23 cellular contexts compared by ENCODE assay signal in the genomic region with DNA sequence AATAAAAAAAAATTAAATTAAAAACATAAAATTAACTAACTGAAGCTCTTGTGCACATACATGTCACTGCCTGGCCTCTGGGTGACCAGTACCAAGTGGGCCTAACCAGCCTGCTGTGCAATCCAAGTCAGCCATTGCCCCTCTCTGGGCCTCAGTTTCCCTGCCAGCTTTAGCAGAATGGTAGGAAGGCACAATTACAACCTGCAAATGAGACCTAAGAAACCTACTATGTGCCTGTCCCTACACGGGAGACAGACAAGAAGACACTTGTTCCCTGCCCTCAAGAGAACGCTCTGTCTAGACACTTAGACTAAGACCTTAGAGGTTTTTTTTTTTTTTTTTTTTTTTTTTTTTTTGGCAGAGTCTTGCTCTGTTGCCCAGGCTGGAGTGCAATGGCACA. TPM values are rescaled to one million over a fixed set of nuclear protein-coding genes. Genes with fewer than 3 reads are reported as not detected.
DNase-seq lines count a peak whose midpoint lies in the region; TF ChIP-seq lines count a peak whose summit lies in the region.
"Had no signal": no experiment of that assay in that cellular context is flagged by ENCODE, and none has a peak within 500 bp of the region (broad histone marks: within the 10 kb centered on the region; RNA-seq: fewer than 3 reads in every experiment).

No MANE protein-coding gene starts in this region.

- no peaks in the 10 kb centered on the region for H3K27me3 Mint-ChIP-seq in activated CD4-positive, alpha-beta T cell treated with anti-CD3 and anti-CD28 coated beads, Interleukin-2, amount 10 ng/mL, durations not matched to agents 7 days and 5 days
- H3K27me3 Mint-ChIP-seq in CD8-positive, alpha-beta memory T cell, result no peaks in the 10 kb centered on the region
- H3K27me3 Mint-ChIP-seq in endodermal cell (ENCODE audit: insufficient read depth), result no peaks in the 10 kb centered on the region
- H3K27me3 Mint-ChIP-seq: stimulated activated naive B cell treated with anti-CD40 and anti-IgM and Interleukin-4, amounts not matched to agents 10 μg/mL and 1 μg/mL and 100 μg/mL, for 72 hours had no signal

- 88 to 100% methylated on average over 1 to 2 of the region's 2 CpGs for WGBS in endodermal cell (ENCODE audit: insufficient coverage in 1 of 2, insufficient read length in 1 of 2), 2 experiments

- H3K27ac Mint-ChIP-seq in activated CD4-positive, alpha-beta T cell treated with anti-CD3 and anti-CD28 coated beads, Interleukin-2, amount 10 ng/mL, durations not matched to agents 7 days and 5 days, result peak overlapping the region; percentile 13
- peak overlapping the region in 1 of 8 donors; percentile 47 for H3K27ac Mint-ChIP-seq in CD8-positive, alpha-beta memory T cell
- H3K27ac Mint-ChIP-seq in endodermal cell, result no peak overlapping the region

- no peak overlapping the region for H3K9ac ChIP-seq in endodermal cell (ENCODE audit: extremely low read depth, low read length, poor library complexity, severe bottlenecking)

- peaks cover 13% of the 10 kb centered on the region for H3K9me3 Mint-ChIP-seq in activated CD4-positive, alpha-beta T cell treated with anti-CD3 and anti-CD28 coated beads, Interleukin-2, amount 10 ng/mL, durations not matched to agents 7 days and 5 days
- peaks cover under 1 to 4% (median 3%) of the 10 kb centered on the region in 5 donors for H3K9me3 Mint-ChIP-seq in CD8-positive, alpha-beta memory T cell
- H3K9me3 Mint-ChIP-seq in endodermal cell, result peaks cover 26% of the 10 kb centered on the region

- peaks cover 36% of the 10 kb centered on the region for H3K4me1 Mint-ChIP-seq in activated CD4-positive, alpha-beta T cell treated with anti-CD3 and anti-CD28 coated beads, Interleukin-2, amount 10 ng/mL, durations not matched to agents 7 days and 5 days
- peaks cover 28 to 49% (median 37%) of the 10 kb centered on the region in 3 donors for H3K4me1 Mint-ChIP-seq in CD8-positive, alpha-beta memory T cell
- H3K4me1 Mint-ChIP-seq in endodermal cell, result peaks cover 6% of the 10 kb centered on the region

- H3K4me3 ChIP-seq in CD8-positive, alpha-beta memory T cell (ENCODE audit: low read length), result no peak overlapping the region
- H3K4me3 ChIP-seq in endodermal cell (ENCODE audit: low read length), result no peak overlapping the region
- H3K4me3 ChIP-seq: body of pancreas had no signal

- peaks cover 6% of the 10 kb centered on the region for H3K36me3 ChIP-seq in CD8-positive, alpha-beta memory T cell (ENCODE audit: insufficient read depth, low read length)
- H3K36me3 ChIP-seq in endodermal cell (ENCODE audit: control insufficient read depth, insufficient read depth, low read length), result peaks cover 27% of the 10 kb centered on the region

- no peaks in the 10 kb centered on the region for H3K27me3 ChIP-seq in CD8-positive, alpha-beta memory T cell (ENCODE audit: insufficient read depth, low read length, poor library complexity, severe bottlenecking)
- H3K27me3 ChIP-seq in endodermal cell (ENCODE audit: control insufficient read depth, insufficient read depth, low read length, poor library complexity, severe bottlenecking), result no peaks in the 10 kb centered on the region
- H3K27me3 ChIP-seq: body of pancreas, heart right ventricle, transverse colon had no signal

- no peak overlapping the region for H3K4me3 Mint-ChIP-seq in activated CD4-positive, alpha-beta T cell treated with anti-CD3 and anti-CD28 coated beads, Interleukin-2, amount 10 ng/mL, durations not matched to agents 7 days and 5 days
- peak overlapping the region in 5 of 7 donors; percentile 37 to 97 (median 68) for H3K4me3 Mint-ChIP-seq in CD8-positive, alpha-beta memory T cell
- H3K4me3 Mint-ChIP-seq in endodermal cell, result peak overlapping the region; percentile 88

- H3K27ac ChIP-seq in CD8-positive, alpha-beta memory T cell (ENCODE audit: low read depth, low read length), result no peak overlapping the region
- H3K27ac ChIP-seq in endodermal cell (ENCODE audit: low read depth, low read length), result no peak overlapping the region
- H3K27ac ChIP-seq: body of pancreas had no signal

- peaks cover 29% of the 10 kb centered on the region for H3K36me3 Mint-ChIP-seq in activated CD4-positive, alpha-beta T cell treated with anti-CD3 and anti-CD28 coated beads, Interleukin-2, amount 10 ng/mL, durations not matched to agents 7 days and 5 days (ENCODE audit: low read depth)
- peaks cover 6 to 27% (median 7%) of the 10 kb centered on the region in 3 donors for H3K36me3 Mint-ChIP-seq in CD8-positive, alpha-beta memory T cell
- H3K36me3 Mint-ChIP-seq in endodermal cell (ENCODE audit: low read depth), result peaks cover 28% of the 10 kb centered on the region

- no peak for DNase-seq in activated CD4-positive, alpha-beta T cell treated with anti-CD3 and anti-CD28 coated beads, Interleukin-2, amount 10 ng/mL, durations not matched to agents 7 days and 5 days
- DNase-seq in activated CD4-positive, alpha-beta T cell treated with anti-CD3 and anti-CD28 coated beads, Interleukin-2, amount 50 U/mL, for 48 hours, result no peak
- no peak for DNase-seq in CD8-positive, alpha-beta memory T cell
- DNase-seq in endodermal cell (no peak), NCI-H524 (lab: John Stamatoyannopoulos, UW) (no peak), kidney glomerular epithelial cell (lab: John Stamatoyannopoulos, UW) (no peak)
- DNase-seq: activated CD8-positive, alpha-beta memory T cell treated with anti-CD3 and anti-CD28 coated beads, Interleukin-2, amount 50 U/mL, for 4 hours; activated naive CD4-positive, alpha-beta T cell treated with anti-CD3 and anti-CD28 coated beads, Interleukin-2, amount 50 U/mL, for 16 hours; body of pancreas; cortex of kidney; DMS53; heart right ventricle; immature natural killer cell; NCI-H1436; NCI-H2171 treated with DMSO at 0.1 percent for 48 hours; NCI-H748 treated with DMSO at 0.1 percent for 48 hours; right cardiac atrium; stimulated activated CD4-positive, alpha-beta T cell treated with anti-CD3 and anti-CD28 coated beads, Interleukin-15, amount 100 ng/mL, for 24 hours; stimulated activated naive B cell treated with anti-CD40 and anti-IgM and Interleukin-4, amounts not matched to agents 10 μg/mL and 1 μg/mL and 100 μg/mL, for 72 hours; transverse colon had no signal

- H3K4me1 ChIP-seq in CD8-positive, alpha-beta memory T cell (ENCODE audit: insufficient read depth, low read length), result peaks cover 26% of the 10 kb centered on the region
- H3K4me1 ChIP-seq in endodermal cell (ENCODE audit: control insufficient read depth, insufficient read depth, low read length), result no peaks in the 10 kb centered on the region

- no peak for TF ChIP-seq CTCF in endodermal cell (conservative IDR thresholded peaks at IDR 0.05)

- POLR2A ChIA-PET in activated CD4-positive, alpha-beta T cell treated with anti-CD3 and anti-CD28 coated beads, Interleukin-2, amount 10 ng/mL, durations not matched to agents 7 days and 5 days (lab: Charles Lee), result no interaction called here
- POLR2A ChIA-PET in CD8-positive, alpha-beta memory T cell (lab: Charles Lee), result interaction anchor here (0.6 kb wide), 1 partner anchor 32 kb away, joined by 8 read pairs; no protein-coding TSS in a partner anchor

- CTCF ChIA-PET in activated CD4-positive, alpha-beta T cell treated with anti-CD3 and anti-CD28 coated beads, Interleukin-2, amount 10 ng/mL, durations not matched to agents 7 days and 5 days (lab: Charles Lee), result interaction anchor here (0.8 to 5.3 kb wide), 4 partner anchors 15 to 39 kb away, joined by 3 to 40 read pairs (median 4); partner anchors contain the start of gene POLR2C
- CTCF ChIA-PET in CD8-positive, alpha-beta memory T cell (lab: Charles Lee), result interaction anchor here (1.3 kb wide), 1 partner anchor 74 kb away, joined by 3 read pairs; no protein-coding TSS in a partner anchor

- H3K9me3 ChIP-seq in CD8-positive, alpha-beta memory T cell (ENCODE audit: low read length), result no peaks in the 10 kb centered on the region
- H3K9me3 ChIP-seq in endodermal cell (ENCODE audit: control insufficient read depth, low read length), result peaks cover 14% of the 10 kb centered on the region
- H3K9me3 ChIP-seq: body of pancreas, transverse colon had no signal

RNA-seq across cellular contexts. Expression of gene CIAPIN1, which starts 1.7 kb away (rescaled TPM):
- 10 to 100 TPM; 45.8 to 61.8 TPM for total RNA-seq in activated CD4-positive, alpha-beta T cell treated with anti-CD3 and anti-CD28 coated beads, Interleukin-2, amount 10 ng/mL, durations not matched to agents 7 days and 5 days
- 10 to 100 TPM; 79.0 to 81.1 TPM for total RNA-seq in CD8-positive, alpha-beta memory T cell
- 52.0 TPM for polyA plus RNA-seq in CD8-positive, alpha-beta memory T cell
- 10 to 100 TPM; 77.5 to 87.1 TPM for total RNA-seq in endodermal cell
- polyA plus RNA-seq in endodermal cell (2013, experiment 1 of 2), result 74.2 TPM
- polyA plus RNA-seq in endodermal cell (2013, experiment 2 of 2), result 64.5 TPM

RNA-seq across cellular contexts. Expression of gene COQ9, which starts 1.8 kb away (rescaled TPM):
- total RNA-seq in activated CD4-positive, alpha-beta T cell treated with anti-CD3 and anti-CD28 coated beads, Interleukin-2, amount 10 ng/mL, durations not matched to agents 7 days and 5 days, result 10 to 100 TPM; 39.8 to 41.1 TPM
- 10 to 100 TPM; 50.5 to 51.9 TPM for total RNA-seq in CD8-positive, alpha-beta memory T cell
- polyA plus RNA-seq in CD8-positive, alpha-beta memory T cell, result 28.4 TPM
- total RNA-seq in endodermal cell, result 10 to 100 TPM; 34.5 to 38.2 TPM
- 43.2 TPM for polyA plus RNA-seq in endodermal cell (2013, experiment 1 of 2)
- 38.7 TPM for polyA plus RNA-seq in endodermal cell (2013, experiment 2 of 2)

RNA-seq across cellular contexts. Expression of gene POLR2C, which starts 17.0 kb away (rescaled TPM):
- total RNA-seq in activated CD4-positive, alpha-beta T cell treated with anti-CD3 and anti-CD28 coated beads, Interleukin-2, amount 10 ng/mL, durations not matched to agents 7 days and 5 days, result 10 to 100 TPM; 54.0 to 55.0 TPM
- total RNA-seq in CD8-positive, alpha-beta memory T cell, result 10 to 100 TPM; 92.3 to 95.0 TPM
- 36.1 TPM for polyA plus RNA-seq in CD8-positive, alpha-beta memory T cell
- 10 to 100 TPM; 72.0 to 88.3 TPM for total RNA-seq in endodermal cell
- polyA plus RNA-seq in endodermal cell (2013, experiment 1 of 2), result 85.1 TPM
- 81.8 TPM for polyA plus RNA-seq in endodermal cell (2013, experiment 2 of 2)

RNA-seq across cellular contexts. Expression of gene DOK4, which starts 40.8 kb away (rescaled TPM):
- 1 to 10 TPM; 2.3 to 2.7 TPM for total RNA-seq in activated CD4-positive, alpha-beta T cell treated with anti-CD3 and anti-CD28 coated beads, Interleukin-2, amount 10 ng/mL, durations not matched to agents 7 days and 5 days
- 1 to 10 TPM; 6.8 to 7.0 TPM for total RNA-seq in CD8-positive, alpha-beta memory T cell
- 3.3 TPM for polyA plus RNA-seq in CD8-positive, alpha-beta memory T cell
- 10 to 100 TPM; 17.9 to 22.1 TPM for total RNA-seq in endodermal cell
- 26.6 TPM for polyA plus RNA-seq in endodermal cell (2013, experiment 1 of 2)
- polyA plus RNA-seq in endodermal cell (2013, experiment 2 of 2), result 27.8 TPM

RNA-seq across cellular contexts. Expression of gene CCL17, which starts 40.9 kb away (rescaled TPM):
- total RNA-seq in activated CD4-positive, alpha-beta T cell treated with anti-CD3 and anti-CD28 coated beads, Interleukin-2, amount 10 ng/mL, durations not matched to agents 7 days and 5 days, result under 1 TPM; 0.40 to 0.42 TPM
- total RNA-seq in CD8-positive, alpha-beta memory T cell, result 10 to 100 TPM; 18.6 to 18.9 TPM
- polyA plus RNA-seq in CD8-positive, alpha-beta memory T cell, result not detected
- not detected for total RNA-seq in endodermal cell
- not detected for polyA plus RNA-seq in endodermal cell (2013, experiment 1 of 2)
- polyA plus RNA-seq in endodermal cell (2013, experiment 2 of 2), result not detected
- total RNA-seq: body of pancreas, mucosa of gallbladder, osteocyte, right cardiac atrium had no signal
- polyA plus RNA-seq: CD14-positive monocyte, immature natural killer cell, right cardiac atrium had no signal
